In the genomic region with DNA sequence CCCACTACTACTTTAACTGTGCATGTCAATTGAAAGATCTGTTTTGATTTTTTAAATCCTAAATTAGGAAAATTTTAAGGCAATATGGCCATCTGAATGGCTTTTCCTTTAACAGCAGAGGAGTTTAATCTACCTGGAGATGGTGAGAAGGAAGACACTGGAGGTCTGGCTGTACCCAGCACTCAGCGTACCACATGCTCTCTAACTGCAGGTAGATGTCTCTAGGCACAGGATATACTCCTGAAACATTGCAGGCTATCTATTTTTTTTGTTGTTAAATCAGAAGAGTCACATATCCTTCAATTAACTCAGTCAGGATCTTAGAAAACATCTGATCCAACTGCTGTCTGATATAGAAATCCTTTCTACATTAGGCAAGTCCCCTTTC, we compare ENCODE assay signal across 11 cellular contexts. TPM values are rescaled to one million over a fixed set of nuclear protein-coding genes. Genes with fewer than 3 reads are reported as not detected.
A peak's percentile ranks its signal among the peaks of the same experiment; 100 is the strongest.
DNase-seq lines count a peak whose midpoint lies in the region; ATAC-seq and TF ChIP-seq lines count a peak whose summit lies in the region.
"Had no signal": no experiment of that assay in that cellular context is flagged by ENCODE, and none has a peak within 500 bp of the region (broad histone marks: within the 10 kb centered on the region; RNA-seq: fewer than 3 reads in every experiment).

No MANE protein-coding gene starts in this region.

- H3K27me3 ChIP-seq in CD4-positive, alpha-beta T cell (ENCODE audit: control insufficient read depth, insufficient read depth, low read length), result no peaks in the 10 kb centered on the region
- no peaks in the 10 kb centered on the region for H3K27me3 ChIP-seq in KMS-11 (ENCODE audit: insufficient read depth, low read depth)
- no peaks in the 10 kb centered on the region for H3K27me3 ChIP-seq in parathyroid adenoma (ENCODE audit: control insufficient read depth, insufficient read depth, low read length)

- POLR2A ChIA-PET in CD4-positive, alpha-beta T cell (lab: Charles Lee), result interaction anchor here (0.6 to 11.8 kb wide), 23 partner anchors 9 to 984 kb away, joined by 3 to 290 read pairs (median 4); partner anchors contain the start of genes CASTOR1, CCDC157, NF2 and SF3A1

- peaks cover 97% of the 10 kb centered on the region for H3K4me1 Mint-ChIP-seq in CD4-positive, alpha-beta T cell (ENCODE audit: low read depth)
- peaks cover 94% of the 10 kb centered on the region for H3K4me1 Mint-ChIP-seq in central memory CD8-positive, alpha-beta T cell

- H3K79me2 ChIP-seq in KMS-11 (ENCODE audit: insufficient read depth, low read depth) (peaks cover 20% of the 10 kb centered on the region; the same call in 1 of the 2 replicates), parathyroid adenoma (peaks cover 30% of the 10 kb centered on the region)

- no peaks in the 10 kb centered on the region for H4K20me1 ChIP-seq in KMS-11 (ENCODE audit: insufficient read depth)

- peaks cover 35% of the 10 kb centered on the region for H3K36me3 Mint-ChIP-seq in CD4-positive, alpha-beta T cell (ENCODE audit: low read depth)
- H3K36me3 Mint-ChIP-seq in central memory CD8-positive, alpha-beta T cell (ENCODE audit: insufficient read depth), result peaks cover 12% of the 10 kb centered on the region

- no peaks in the 10 kb centered on the region for H3K9me3 Mint-ChIP-seq in CD4-positive, alpha-beta T cell
- H3K9me3 Mint-ChIP-seq in central memory CD8-positive, alpha-beta T cell, result no peaks in the 10 kb centered on the region

- no peak overlapping the region for H3K4me3 ChIP-seq in KMS-11 (IDR thresholded peaks at IDR 0.05; ENCODE audit: insufficient read depth, low read depth, low read length)
- peak overlapping the region; percentile 22 for H3K4me3 ChIP-seq in parathyroid adenoma (ENCODE audit: low read depth, low read length)

- intact Hi-C loops in CD4-positive, alpha-beta T cell (cut with DNase I, micrococcal nuclease), result loop anchor here in 1 of 2 experiments (1.0 to 5.0 kb wide), 5 partner anchors 18 to 131 kb away; partner anchors contain the start of genes CASTOR1, CCDC157, OSM and SF3A1

- CTCF ChIA-PET in CD4-positive, alpha-beta T cell (lab: Charles Lee), result interaction anchor here (1.4 to 7.9 kb wide), 2 partner anchors 16 to 17 kb away, joined by 4 to 59 read pairs; partner anchors contain the start of gene CASTOR1

- no peaks in the 10 kb centered on the region for H3K27me3 Mint-ChIP-seq in CD4-positive, alpha-beta T cell
- no peaks in the 10 kb centered on the region for H3K27me3 Mint-ChIP-seq in central memory CD8-positive, alpha-beta T cell

- no peak overlapping the region for H2AFZ ChIP-seq in KMS-11 (ENCODE audit: low read depth)
- H2AFZ ChIP-seq in parathyroid adenoma, result no peak overlapping the region

- H3K27ac Mint-ChIP-seq in CD4-positive, alpha-beta T cell, result peak overlapping the region; percentile 83
- H3K27ac Mint-ChIP-seq in central memory CD8-positive, alpha-beta T cell (ENCODE audit: low read depth), result peak overlapping the region; percentile 92

- TF ChIP-seq CTCF in CD4-positive, alpha-beta T cell (IDR thresholded peaks at IDR 0.05), result no peak
- TF ChIP-seq CTCF in KMS-11 (conservative IDR thresholded peaks at IDR 0.05; ENCODE audit: low read depth, low read length), result no peak
- no peak for TF ChIP-seq CTCF in parathyroid adenoma (IDR thresholded peaks at IDR 0.05)

- no peak for DNase-seq in CD4-positive, alpha-beta T cell
- no peak for DNase-seq in central memory CD8-positive, alpha-beta T cell (ENCODE audit: low spot score in 2 of 2)
- DNase-seq in epidermal melanocyte (ENCODE audit: insufficient read length, low spot score) (no peak), NCI-H1105 treated with DMSO at 0.1 percent for 48 hours (lab: John Stamatoyannopoulos, UW) (no peak)
- DNase-seq in stimulated activated naive CD4-positive, alpha-beta T cell treated with Interleukin-2 at 50 U/mL for 16 hours (lab: John Stamatoyannopoulos, UW), result no peak
- DNase-seq: NCI-H524 treated with DMSO at 0.1 percent for 48 hours had no signal

- ATAC-seq in CD4-positive, alpha-beta T cell (ENCODE audit: poor library complexity), result peak; percentile 48
- ATAC-seq in central memory CD8-positive, alpha-beta T cell (replicated peaks; ENCODE audit: extremely low read depth, poor library complexity, severe bottlenecking), result peak; percentile 25
- no peak for ATAC-seq in HG03280 (IDR thresholded peaks at IDR 0.05; ENCODE audit: unreplicated experiment)
- ATAC-seq: SK-N-SH treated with all-trans-retinoic acid at 6 μM for 48 hours had no signal

- H3K4me2 ChIP-seq in KMS-11 (peak overlapping the region; percentile 95), parathyroid adenoma (ENCODE audit: low read length) (peak overlapping the region; percentile 10)

- peak overlapping the region; percentile 74 for H3K27ac ChIP-seq in CD4-positive, alpha-beta T cell (ENCODE audit: low read depth, low read length)
- peak overlapping the region; percentile 88 for H3K27ac ChIP-seq in KMS-11
- peak overlapping the region; percentile 74 for H3K27ac ChIP-seq in parathyroid adenoma

- H3K9me3 ChIP-seq in CD4-positive, alpha-beta T cell (ENCODE audit: control insufficient read depth, low read length), result no peaks in the 10 kb centered on the region
- no peaks in the 10 kb centered on the region for H3K9me3 ChIP-seq in parathyroid adenoma (ENCODE audit: control insufficient read depth, low read length)

- no peaks in the 10 kb centered on the region for H3K36me3 ChIP-seq in KMS-11 (ENCODE audit: insufficient read depth)
- H3K36me3 ChIP-seq in parathyroid adenoma (ENCODE audit: control insufficient read depth, insufficient read depth, low read length), result no peaks in the 10 kb centered on the region

- H3K4me3 Mint-ChIP-seq in CD4-positive, alpha-beta T cell, result peak overlapping the region; percentile 49
- peak overlapping the region; percentile 76 for H3K4me3 Mint-ChIP-seq in central memory CD8-positive, alpha-beta T cell

- H3K9ac ChIP-seq in KMS-11, result peak overlapping the region; percentile 28; the same call in 1 of the 2 replicates
- H3K9ac ChIP-seq in parathyroid adenoma, result no peak overlapping the region

- H3K4me1 ChIP-seq in KMS-11 (ENCODE audit: low read depth, poor library complexity, severe bottlenecking), result peaks cover 82% of the 10 kb centered on the region
- H3K4me1 ChIP-seq in parathyroid adenoma, result peaks cover 76% of the 10 kb centered on the region

RNA-seq across cellular contexts. Expression of gene CASTOR1, which starts 17.3 kb away (rescaled TPM):
- 1 to 10 TPM; 7.9 to 8.8 TPM for total RNA-seq in CD4-positive, alpha-beta T cell

RNA-seq across cellular contexts. Expression of gene TBC1D10A, which starts 20.1 kb away (rescaled TPM):
- total RNA-seq in CD4-positive, alpha-beta T cell, result 10 to 100 TPM; 38.9 to 41.8 TPM

RNA-seq across cellular contexts. Expression of gene OSM, which starts 40.0 kb away (rescaled TPM):
- 10 to 100 TPM; 13.9 to 16.7 TPM for total RNA-seq in CD4-positive, alpha-beta T cell
- total RNA-seq: LHCN-M2 had no signal

RNA-seq across cellular contexts. Expression of gene SF3A1, which starts 50.1 kb away (rescaled TPM):
- total RNA-seq in CD4-positive, alpha-beta T cell, result 100 to 1,000 TPM; 335 to 388 TPM

RNA-seq across cellular contexts. Expression of gene CCDC157, which starts 50.2 kb away (rescaled TPM):
- total RNA-seq in CD4-positive, alpha-beta T cell, result 10 to 100 TPM in 1 of 2 experiments, 1 to 10 TPM in 1; 8.3 to 10.1 TPM
